Comparison of ENCODE assay signal across 18 cellular contexts in the genomic region with DNA sequence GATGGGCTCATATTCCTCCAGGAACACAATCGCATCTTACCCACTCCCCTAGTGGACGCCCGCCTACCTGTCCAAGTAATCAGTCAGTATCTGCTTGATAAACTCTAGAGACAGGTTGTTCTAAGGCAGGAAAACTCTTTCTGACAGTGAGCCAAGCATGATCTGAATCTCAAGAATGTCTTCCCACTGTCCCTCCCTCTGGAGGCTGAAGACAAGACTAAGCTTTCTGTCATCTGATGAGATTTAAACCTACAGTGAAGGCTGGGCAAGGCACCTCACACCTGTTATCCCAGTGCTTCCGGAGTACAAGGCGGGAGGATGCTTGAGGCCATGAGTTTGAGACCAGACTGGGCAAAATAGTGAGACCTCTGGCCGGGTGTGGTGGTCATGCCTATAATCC.
"Had no signal": no experiment of that assay in that cellular context is flagged by ENCODE, and none has a peak within 500 bp of the region (broad histone marks: within the 10 kb centered on the region; RNA-seq: fewer than 3 reads in every experiment).

No MANE protein-coding gene starts in this region.

- H3K27me3 ChIP-seq: esophagus squamous epithelium, gastroesophageal sphincter, thyroid gland, upper lobe of left lung, vagina had no signal

- H3K27ac ChIP-seq: esophagus squamous epithelium, gastroesophageal sphincter, parathyroid adenoma, psoas muscle, skin epidermis, thyroid gland, upper lobe of left lung, vagina had no signal

- H3K79me2 ChIP-seq: parathyroid adenoma had no signal

- ATAC-seq: effector memory CD8-positive, alpha-beta T cell; gastroesophageal sphincter; mucosa of descending colon; psoas muscle; sciatic nerve had no signal

- H3K27me3 Mint-ChIP-seq: effector memory CD8-positive, alpha-beta T cell had no signal

- H3K4me3 Mint-ChIP-seq: effector memory CD8-positive, alpha-beta T cell; immature natural killer cell; nephron had no signal

- H3K27ac Mint-ChIP-seq: effector memory CD8-positive, alpha-beta T cell; immature natural killer cell; nephron had no signal

- H3K9me3 Mint-ChIP-seq: nephron had no signal

- H3K36me3 Mint-ChIP-seq: immature natural killer cell had no signal

- H3K4me1 Mint-ChIP-seq: immature natural killer cell had no signal

- H2AFZ ChIP-seq: parathyroid adenoma had no signal

- H3K36me3 ChIP-seq: esophagus squamous epithelium, gastroesophageal sphincter, thyroid gland, upper lobe of left lung, vagina had no signal

- H3K4me3 ChIP-seq: esophagus squamous epithelium, gastroesophageal sphincter, mucosa of descending colon, psoas muscle, skin epidermis, thyroid gland, upper lobe of left lung, vagina had no signal

- H3K9ac ChIP-seq: parathyroid adenoma had no signal

- DNase-seq: caudate nucleus; effector memory CD8-positive, alpha-beta T cell; esophagus squamous epithelium; foreskin fibroblast; glutamatergic neuron; immature natural killer cell; mucosa of descending colon; psoas muscle; stimulated activated CD4-positive, alpha-beta T cell treated with anti-CD3 and anti-CD28 coated beads, Interleukin-12 subunit alpha, Interleukin-12 subunit beta, amount 100 ng/mL, for 4 hours; stimulated activated naive CD4-positive, alpha-beta T cell; thyroid gland; upper lobe of left lung had no signal

- H3K4me1 ChIP-seq: esophagus squamous epithelium, gastroesophageal sphincter, parathyroid adenoma, psoas muscle, thyroid gland, upper lobe of left lung, vagina had no signal

- H3K9me3 ChIP-seq: esophagus squamous epithelium, gastroesophageal sphincter, mucosa of descending colon, psoas muscle, thyroid gland, upper lobe of left lung, vagina had no signal
